12 cellular contexts compared by ENCODE assay signal in genomic region chr13:45231722-45232121, GRCh38. TPM values are rescaled to one million over a fixed set of nuclear protein-coding genes. Genes with fewer than 3 reads are reported as not detected.
DNase-seq lines count a peak whose midpoint lies in the region; ATAC-seq, FAIRE-seq and TF ChIP-seq lines count a peak whose summit lies in the region.
"Had no signal": no experiment of that assay in that cellular context is flagged by ENCODE, and none has a peak within 500 bp of the region (broad histone marks: within the 10 kb centered on the region; RNA-seq: fewer than 3 reads in every experiment).

No MANE protein-coding gene starts in this region.

- no peak overlapping the region for H3K4ac ChIP-seq in IMR-90 (ENCODE audit: low read depth, low read length)

- in situ Hi-C loops in IMR-90 (cut with MboI; ENCODE audit: low sequenced_read_pairs) = no loop called here

- dilution Hi-C loops in IMR-90 (cut with HindIII; ENCODE audit: low sequenced_read_pairs, unreplicated experiment) = no loop called here

- H3K4me3 ChIP-seq in IMR-90 (ENCODE audit: insufficient read depth, low read depth, low read length) (no peak overlapping the region), bronchial epithelial cell (ENCODE audit: low read depth, low read length) (no peak overlapping the region), upper lobe of right lung (no peak overlapping the region)
- H3K4me3 ChIP-seq: spleen, vagina had no signal

- H3K9me1 ChIP-seq in IMR-90 (ENCODE audit: insufficient read depth, low read length) = 0 out of 2 replicates have a peak, but pooled peaks cover 3% of the 10 kb centered on the region

- H3K14ac ChIP-seq in IMR-90 (replicated peaks; ENCODE audit: low read depth, low read length) = no peak overlapping the region

- POLR2A ChIA-PET in IMR-90 (lab: Charles Lee; ENCODE audit: unreplicated experiment) = no interaction called here

- BruUV-seq in IMR-90 (replicated peaks; lab: Mats Ljungman, UMichigan) = no TSS peak

- H2BK5ac ChIP-seq in IMR-90 (ENCODE audit: low read depth, low read length, poor library complexity, severe bottlenecking) = no peak overlapping the region

- no peak overlapping the region for H3K9ac ChIP-seq in IMR-90 (ENCODE audit: low read depth, low read length)

- no peak overlapping the region for H4K91ac ChIP-seq in IMR-90 (ENCODE audit: insufficient read depth, low read depth, low read length)

- H4K5ac ChIP-seq in IMR-90 (ENCODE audit: low read depth, low read length) = no peak overlapping the region

- H2BK120ac ChIP-seq in IMR-90 (ENCODE audit: low read depth, low read length) = no peak overlapping the region

- no peak overlapping the region for H2BK20ac ChIP-seq in IMR-90 (ENCODE audit: low read depth, low read length)

- H3K79me1 ChIP-seq in IMR-90 (ENCODE audit: low read depth in 1 of 2, low read length in 2 of 2) = peaks cover 11 to 43% of the 10 kb centered on the region in 2 experiments

- H3K4me1 ChIP-seq in IMR-90 (ENCODE audit: control insufficient read depth, insufficient read depth, low read length) (no peaks in the 10 kb centered on the region; the same call in 1 of the 2 replicates), upper lobe of right lung (no peaks in the 10 kb centered on the region)
- H3K4me1 ChIP-seq: spleen, vagina had no signal

- ATAC-seq in IMR-90 (ENCODE audit: low read depth) (no peak), upper lobe of right lung (no peak), HG03175 (IDR thresholded peaks at IDR 0.05; ENCODE audit: unreplicated experiment) (no peak), HG03457 (IDR thresholded peaks at IDR 0.05; ENCODE audit: unreplicated experiment) (no peak)

- no peak overlapping the region for H3K23ac ChIP-seq in IMR-90 (ENCODE audit: low read depth, low read length)

- H2AK5ac ChIP-seq in IMR-90 (ENCODE audit: low read depth, low read length) = no peak overlapping the region

- CTCF ChIA-PET in IMR-90 (lab: Yijun Ruan, JAX) = interaction anchor here (0.5 kb wide), 1 partner anchor 8 kb away, joined by 3 read pairs; no protein-coding TSS in a partner anchor

- H2BK15ac ChIP-seq in IMR-90 (ENCODE audit: low read depth, low read length) = no peak overlapping the region

- no peak for TF ChIP-seq RAD21 in IMR-90 (IDR thresholded peaks at IDR 0.05; ENCODE audit: low read length)

- no CpG with 5 or more reads among the region's 1 CpG for WGBS in IMR-90 (ENCODE audit: extremely low coverage in 2 of 2, insufficient read length in 1 of 2), 2 experiments

- TF ChIP-seq POLR2A in IMR-90 (IDR thresholded peaks at IDR 0.05; ENCODE audit: low read depth, low read length) = no peak

- H3K36me3 ChIP-seq in IMR-90 (ENCODE audit: control insufficient read depth, insufficient read depth, low read length) = 0 out of 2 replicates have a peak, but pooled peaks cover 2% of the 10 kb centered on the region
- no peaks in the 10 kb centered on the region for H3K36me3 ChIP-seq in bronchial epithelial cell (ENCODE audit: control insufficient read depth, insufficient read depth, low read length)
- H3K36me3 ChIP-seq in upper lobe of right lung = no peaks in the 10 kb centered on the region
- H3K36me3 ChIP-seq: spleen, vagina had no signal

- H3K56ac ChIP-seq in IMR-90 (ENCODE audit: extremely low read depth, insufficient read depth, low read length) = no peak overlapping the region

- no peak overlapping the region for H2AK9ac ChIP-seq in IMR-90 (replicated peaks; ENCODE audit: low read depth, low read length, poor library complexity)

- no peak overlapping the region for H4K8ac ChIP-seq in IMR-90 (ENCODE audit: low read depth in 2 of 2, low read length in 2 of 2)

- no peaks in the 10 kb centered on the region for H4K20me1 ChIP-seq in IMR-90 (ENCODE audit: insufficient read depth, low read length)

- no peak overlapping the region for H2AFZ ChIP-seq in IMR-90 (replicated peaks; ENCODE audit: low read length, poor library complexity)

- H3K27ac ChIP-seq in IMR-90 (ENCODE audit: insufficient read depth, low read length) = no peak overlapping the region
- no peak overlapping the region for H3K27ac ChIP-seq in upper lobe of right lung
- H3K27ac ChIP-seq: spleen, vagina had no signal

- H3K18ac ChIP-seq in IMR-90 (ENCODE audit: low read depth, low read length) = no peak overlapping the region

- DNase-seq in DMS153 (lab: John Stamatoyannopoulos, UW) = peak; percentile 68
- peak; percentile 63 for DNase-seq in IMR-90
- DNase-seq in bronchial epithelial cell (ENCODE audit: low read depth) = peak; percentile 57
- peak; percentile 61 to 68 for DNase-seq in lung microvascular endothelial cell (ENCODE audit: low read depth in 2 of 2)
- no peak for DNase-seq in upper lobe of right lung
- no peak for DNase-seq in occipital lobe (lab: John Stamatoyannopoulos, UW)
- DNase-seq: activated naive CD4-positive, alpha-beta T cell treated with anti-CD3 and anti-CD28 coated beads for 36 hours; CD4-positive, alpha-beta T cell; spleen had no signal

- intact Hi-C loops in IMR-90 (cut with micrococcal nuclease) = no loop called here
- intact Hi-C loops in upper lobe of right lung (cut with DNase I) = no loop called here

- TF ChIP-seq CTCF in IMR-90 (conservative IDR thresholded peaks at IDR 0.05; ENCODE audit: low read depth, low read length) = no peak
- no peak for TF ChIP-seq CTCF in bronchial epithelial cell (IDR thresholded peaks at IDR 0.05; ENCODE audit: insufficient read depth, low read length, severe bottlenecking)
- no peak for TF ChIP-seq CTCF in upper lobe of right lung (IDR thresholded peaks at IDR 0.05)

- H3K9me3 ChIP-seq in IMR-90 (ENCODE audit: control insufficient read depth, insufficient read depth, low read length) = no peaks in the 10 kb centered on the region
- no peaks in the 10 kb centered on the region for H3K9me3 ChIP-seq in upper lobe of right lung
- H3K9me3 ChIP-seq: spleen, vagina had no signal

- FAIRE-seq in bronchial epithelial cell (lab: Jason Lieb, UNC) = no peak

- H3K4me2 ChIP-seq in IMR-90 (ENCODE audit: low read depth, low read length) = no peak overlapping the region

- no peaks in the 10 kb centered on the region for H3K27me3 ChIP-seq in IMR-90 (ENCODE audit: control insufficient read depth, insufficient read depth, low read length)
- no peaks in the 10 kb centered on the region for H3K27me3 ChIP-seq in bronchial epithelial cell (ENCODE audit: control insufficient read depth, insufficient read depth, low read length)
- H3K27me3 ChIP-seq in upper lobe of right lung = no peaks in the 10 kb centered on the region
- H3K27me3 ChIP-seq: spleen, vagina had no signal

TF ChIP-seq in IMR-90, 13 proteins besides CTCF, POLR2A, EP300 and RAD21:
- TF ChIP-seq MAFK (IDR thresholded peaks at IDR 0.05; ENCODE audit: low read depth, low read length) = 0 out of 2 replicates have a peak, but pooled peaks have one; percentile 29
- TF ChIP-seq, protein P1, sequence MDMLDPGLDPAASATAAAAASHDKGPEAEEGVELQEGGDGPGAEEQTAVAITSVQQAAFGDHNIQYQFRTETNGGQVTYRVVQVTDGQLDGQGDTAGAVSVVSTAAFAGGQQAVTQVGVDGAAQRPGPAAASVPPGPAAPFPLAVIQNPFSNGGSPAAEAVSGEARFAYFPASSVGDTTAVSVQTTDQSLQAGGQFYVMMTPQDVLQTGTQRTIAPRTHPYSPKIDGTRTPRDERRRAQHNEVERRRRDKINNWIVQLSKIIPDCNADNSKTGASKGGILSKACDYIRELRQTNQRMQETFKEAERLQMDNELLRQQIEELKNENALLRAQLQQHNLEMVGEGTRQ (IDR thresholded peaks at IDR 0.05; ENCODE audit: low read depth, low read length) = no peak

RNA-seq across cellular contexts. Expression of gene KCTD4, which starts 30.9 kb away (rescaled TPM):
- total RNA-seq in IMR-90 (2012; rRNA removed) (0.56 and 0.72 TPM in 2 replicates), bronchial epithelial cell (not detected in 2 replicates), lung microvascular endothelial cell (not detected in 2 replicates), upper lobe of right lung (not detected), occipital lobe (0.94 TPM)
- polyA plus RNA-seq in IMR-90 (2012; rRNA removed) = 0.40 and 0.53 TPM in 2 replicates
- polyA plus RNA-seq in IMR-90 (2012; cell fraction: cytosol; rRNA removed) = 0.05 and 0.08 TPM in 2 replicates
- 0.03 and 0.25 TPM in 2 replicates for polyA plus RNA-seq in IMR-90 (2012; cell fraction: nucleus; rRNA removed; ENCODE audit: low replicate concordance)
- total RNA-seq: activated naive CD4-positive, alpha-beta T cell treated with anti-CD3 and anti-CD28 coated beads for 36 hours; CD4-positive, alpha-beta T cell; spleen; vagina had no signal

Comparison
In these comparisons a context has a peak if more than half of its experiments do, and no peak if none do; other contexts are left out.
1. DNase-seq: peak in DMS153 (single experiment), IMR-90 (single experiment), bronchial epithelial cell (single experiment) and lung microvascular endothelial cell (2 of 2); none in upper lobe of right lung (single experiment) and occipital lobe (single experiment).